In genomic region chr14:71103662-71104484, GRCh38 we compare ENCODE assay signal across 9 cellular contexts.
DNase-seq lines count a peak whose midpoint lies in the region; ATAC-seq and TF ChIP-seq lines count a peak whose summit lies in the region.
"Had no signal": no experiment of that assay in that cellular context is flagged by ENCODE, and none has a peak within 500 bp of the region (broad histone marks: within the 10 kb centered on the region; RNA-seq: fewer than 3 reads in every experiment).

No MANE protein-coding gene starts in this region.

- peak; percentile 81 for DNase-seq in activated CD4-positive, alpha-beta T cell treated with anti-CD3 and anti-CD28 coated beads, Interleukin-2, amount 10 ng/mL, durations not matched to agents 24 days and 14 days
- DNase-seq in activated CD4-positive, alpha-beta T cell treated with anti-CD3 and anti-CD28 coated beads for 1 hour: no peak
- peak; percentile 72 for DNase-seq in NB4 (ENCODE audit: low read depth)
- DNase-seq in SK-N-DZ (ENCODE audit: low spot score): peak; percentile 42
- DNase-seq in epithelial cell of proximal tubule (ENCODE audit: low read depth): no peak
- no peak for DNase-seq in neural crest cell (ENCODE audit: low read depth, low spot score)
- no peak for DNase-seq in UCSD-AML1 (lab: John Stamatoyannopoulos, UW; ENCODE audit: unreplicated experiment)

- peaks cover 14% of the 10 kb centered on the region for H3K4me1 Mint-ChIP-seq in activated CD4-positive, alpha-beta T cell treated with anti-CD3 and anti-CD28 coated beads, Interleukin-2, amount 10 ng/mL, durations not matched to agents 24 days and 14 days
- no peaks in the 10 kb centered on the region for H3K4me1 Mint-ChIP-seq in neural crest cell

- ATAC-seq in GM18502 (IDR thresholded peaks at IDR 0.05; ENCODE audit: poor library complexity, unreplicated experiment): no peak

- no peak overlapping the region for H3K4me3 ChIP-seq in NB4 (ENCODE audit: low read depth, low read length)
- H3K4me3 ChIP-seq in epithelial cell of proximal tubule (ENCODE audit: low read depth, low read length): no peak overlapping the region

- no peak overlapping the region for H3K4me3 Mint-ChIP-seq in activated CD4-positive, alpha-beta T cell treated with anti-CD3 and anti-CD28 coated beads, Interleukin-2, amount 10 ng/mL, durations not matched to agents 24 days and 14 days
- no peak overlapping the region for H3K4me3 Mint-ChIP-seq in neural crest cell
- H3K4me3 Mint-ChIP-seq: activated naive CD4-positive, alpha-beta T cell treated with anti-CD3 and anti-CD28 coated beads, Interleukin-2, amount 50 U/mL, for 24 hours had no signal

- H3K36me3 Mint-ChIP-seq in activated CD4-positive, alpha-beta T cell treated with anti-CD3 and anti-CD28 coated beads, Interleukin-2, amount 10 ng/mL, durations not matched to agents 24 days and 14 days (ENCODE audit: low read depth): peaks cover 44% of the 10 kb centered on the region
- peaks cover 9% of the 10 kb centered on the region for H3K36me3 Mint-ChIP-seq in neural crest cell (ENCODE audit: low read depth)

- no peak overlapping the region for H3K27ac Mint-ChIP-seq in activated CD4-positive, alpha-beta T cell treated with anti-CD3 and anti-CD28 coated beads, Interleukin-2, amount 10 ng/mL, durations not matched to agents 24 days and 14 days
- no peak overlapping the region for H3K27ac Mint-ChIP-seq in neural crest cell (ENCODE audit: unreplicated experiment)
- H3K27ac Mint-ChIP-seq: activated naive CD4-positive, alpha-beta T cell treated with anti-CD3 and anti-CD28 coated beads, Interleukin-2, amount 50 U/mL, for 24 hours had no signal

- no peaks in the 10 kb centered on the region for H3K27me3 Mint-ChIP-seq in activated CD4-positive, alpha-beta T cell treated with anti-CD3 and anti-CD28 coated beads, Interleukin-2, amount 10 ng/mL, durations not matched to agents 24 days and 14 days
- no peaks in the 10 kb centered on the region for H3K27me3 Mint-ChIP-seq in neural crest cell (ENCODE audit: low read depth)
- H3K27me3 Mint-ChIP-seq: activated naive CD4-positive, alpha-beta T cell treated with anti-CD3 and anti-CD28 coated beads, Interleukin-2, amount 50 U/mL, for 24 hours had no signal

- TF ChIP-seq POLR2A in NB4 (IDR thresholded peaks at IDR 0.05; ENCODE audit: extremely low read depth, insufficient read length): no peak

- H3K9me3 Mint-ChIP-seq in activated CD4-positive, alpha-beta T cell treated with anti-CD3 and anti-CD28 coated beads, Interleukin-2, amount 10 ng/mL, durations not matched to agents 24 days and 14 days: no peaks in the 10 kb centered on the region
- no peaks in the 10 kb centered on the region for H3K9me3 Mint-ChIP-seq in neural crest cell
- H3K9me3 Mint-ChIP-seq: activated naive CD4-positive, alpha-beta T cell treated with anti-CD3 and anti-CD28 coated beads, Interleukin-2, amount 50 U/mL, for 24 hours had no signal

- intact Hi-C loops in activated CD4-positive, alpha-beta T cell treated with anti-CD3 and anti-CD28 coated beads, Interleukin-2, amount 10 ng/mL, durations not matched to agents 24 days and 14 days (cut with micrococcal nuclease): loop anchor here (1.0 kb wide), 1 partner anchor 649 kb away; no protein-coding TSS in a partner anchor

- TF ChIP-seq CTCF in NB4 (IDR thresholded peaks at IDR 0.05; ENCODE audit: low read depth, low read length) (peak; percentile 70), epithelial cell of proximal tubule (conservative IDR thresholded peaks at IDR 0.05; ENCODE audit: low read depth, low read length) (peak; percentile 88), neural crest cell (conservative IDR thresholded peaks at IDR 0.05) (peak; percentile 95)

Comparison
In these comparisons a context has a peak if more than half of its experiments do, and no peak if none do; other contexts are left out.
1. DNase-seq: peak in activated CD4-positive, alpha-beta T cell treated with anti-CD3 and anti-CD28 coated beads, Interleukin-2, amount 10 ng/mL, durations not matched to agents 24 days and 14 days (single experiment), NB4 (single experiment) and SK-N-DZ (single experiment); none in activated CD4-positive, alpha-beta T cell treated with anti-CD3 and anti-CD28 coated beads for 1 hour (single experiment), epithelial cell of proximal tubule (single experiment), neural crest cell (single experiment) and UCSD-AML1 (single experiment).
2. Peak in every context shown above with its lines, with median percentiles within 50 percentile points of each other: CTCF ChIP-seq.